ENCODE assay signal across 14 cellular contexts in the genomic region with DNA sequence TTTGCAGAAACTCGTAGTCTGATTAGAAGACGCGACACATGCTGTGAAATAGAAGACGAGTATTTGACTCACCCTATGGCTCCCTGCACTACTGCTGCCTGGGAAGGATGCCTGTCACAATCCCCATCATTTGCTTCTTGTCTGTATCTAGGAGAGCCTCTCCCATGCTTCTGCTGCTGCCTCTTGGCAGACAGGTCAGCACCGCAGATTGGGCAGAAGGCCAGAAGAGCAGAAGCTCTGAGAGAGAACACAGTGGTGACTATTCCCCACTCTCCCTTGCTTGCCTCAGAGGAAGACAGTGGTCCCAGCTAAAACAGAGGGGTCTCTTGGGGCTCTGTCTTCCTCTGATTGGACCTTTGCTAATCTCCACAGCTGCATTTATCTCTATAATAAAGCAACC.
"Had no signal": no experiment of that assay in that cellular context is flagged by ENCODE, and none has a peak within 500 bp of the region (broad histone marks: within the 10 kb centered on the region; RNA-seq: fewer than 3 reads in every experiment).

No MANE protein-coding gene starts in this region.

- H3K9me3 Mint-ChIP-seq: nephron; stimulated activated naive CD8-positive, alpha-beta T cell treated with anti-CD3 and anti-CD28 coated beads, Interleukin-15, amount 100 ng/mL, for 72 hours had no signal

- H3K4me3 ChIP-seq: dorsolateral prefrontal cortex, heart left ventricle, thoracic aorta had no signal

- H3K4me1 Mint-ChIP-seq: nephron; stimulated activated naive CD8-positive, alpha-beta T cell treated with anti-CD3 and anti-CD28 coated beads, Interleukin-15, amount 100 ng/mL, for 72 hours had no signal

- H3K4me3 Mint-ChIP-seq: activated naive CD8-positive, alpha-beta T cell; nephron; stimulated activated naive CD8-positive, alpha-beta T cell treated with anti-CD3 and anti-CD28 coated beads, Interleukin-15, amount 100 ng/mL, for 72 hours had no signal

- H3K9me3 ChIP-seq: heart left ventricle, thoracic aorta had no signal

- H3K36me3 ChIP-seq: heart left ventricle, thoracic aorta had no signal

- H3K27me3 Mint-ChIP-seq: activated naive CD8-positive, alpha-beta T cell had no signal

- H3K4me1 ChIP-seq: heart left ventricle had no signal

- H3K27ac Mint-ChIP-seq: activated naive CD8-positive, alpha-beta T cell; nephron; stimulated activated naive CD8-positive, alpha-beta T cell treated with anti-CD3 and anti-CD28 coated beads, Interleukin-15, amount 100 ng/mL, for 72 hours had no signal

- H3K27ac ChIP-seq: dorsolateral prefrontal cortex, heart left ventricle, thoracic aorta had no signal

- DNase-seq: activated CD4-positive, alpha-beta T cell treated with anti-CD3 and anti-CD28 coated beads for 1 hour; activated CD4-positive, alpha-beta T cell treated with anti-CD3 and anti-CD28 coated beads, Interleukin-2, amount 50 U/mL, for 48 hours; activated gamma-delta T cell; activated T-cell treated with anti-CD3 and anti-CD28 coated beads, Interleukin-2, amount 50 U/mL, for 48 hours; foreskin melanocyte; heart left ventricle; mesenchymal stem cell; stimulated activated CD4-positive, alpha-beta T cell treated with anti-CD3 and anti-CD28 coated beads, Interleukin-15, amount 100 ng/mL, for 24 hours; stimulated activated CD4-positive, alpha-beta T cell treated with anti-CD3 and anti-CD28 coated beads, Interleukin-4, amount 100 ng/mL, for 24 hours; stimulated activated naive CD8-positive, alpha-beta T cell treated with anti-CD3 and anti-CD28 coated beads, Interleukin-15, amount 100 ng/mL, for 72 hours had no signal

- H3K36me3 Mint-ChIP-seq: activated naive CD8-positive, alpha-beta T cell had no signal
